Comparison of ENCODE assay signal across 25 cellular contexts in genomic region chr4:158664806-158665205, GRCh38.
"Had no signal": no experiment of that assay in that cellular context is flagged by ENCODE, and none has a peak within 500 bp of the region (broad histone marks: within the 10 kb centered on the region; RNA-seq: fewer than 3 reads in every experiment).

No MANE protein-coding gene starts in this region.

- H3K9ac ChIP-seq: neural progenitor cell had no signal

- H3K36me3 ChIP-seq: gastrocnemius medialis, neural progenitor cell, pancreas, right lobe of liver, tibial artery had no signal

- H3K9me3 ChIP-seq: gastrocnemius medialis, mucosa of descending colon, pancreas, right lobe of liver, testis, tibial artery had no signal

- H3K27ac ChIP-seq: epithelial cell of prostate, gastrocnemius medialis, neural progenitor cell, pancreas, right lobe of liver, testis, tibial artery had no signal

- DNase-seq: effector CD8-positive, alpha-beta T cell; endodermal cell; foreskin fibroblast; gastrocnemius medialis; head of caudate nucleus; mesenchymal stem cell; naive thymus-derived CD4-positive, alpha-beta T cell; occipital lobe; right lobe of liver; stimulated activated CD4-positive, alpha-beta T cell treated with anti-CD3 and anti-CD28 coated beads, Interleukin-12 subunit alpha, Interleukin-12 subunit beta, amount 100 ng/mL, for 4 hours; stimulated activated CD4-positive, alpha-beta T cell treated with anti-CD3 and anti-CD28 coated beads, Interleukin-1b, Interleukin-23, amount 100 ng/mL, for 48 hours; stimulated activated CD4-positive, alpha-beta T cell treated with anti-CD3 and anti-CD28 coated beads, Interleukin-4, amount 100 ng/mL, for 1 hour; stimulated activated CD8-positive, alpha-beta memory T cell treated with anti-CD3 and anti-CD28 coated beads, Interleukin-4, amount 100 ng/mL, for 48 hours; stimulated activated naive CD4-positive, alpha-beta T cell; substantia nigra; testis; tibial artery had no signal

- H3K27me3 ChIP-seq: gastrocnemius medialis, neural progenitor cell, pancreas, right lobe of liver, testis, tibial artery had no signal

- H2AFZ ChIP-seq: neural progenitor cell had no signal

- FAIRE-seq: colon, keratinocyte, pancreas had no signal

- H3K4me3 ChIP-seq: gastrocnemius medialis, lung, mucosa of descending colon, neural progenitor cell, pancreas, right lobe of liver, smooth muscle cell, testis, tibial artery had no signal

- H3K4me1 ChIP-seq: gastrocnemius medialis, neural progenitor cell, pancreas, right lobe of liver, testis, tibial artery had no signal

- H3K4me2 ChIP-seq: neural progenitor cell, smooth muscle cell had no signal
